8 cellular contexts compared by ENCODE assay signal in the genomic region with DNA sequence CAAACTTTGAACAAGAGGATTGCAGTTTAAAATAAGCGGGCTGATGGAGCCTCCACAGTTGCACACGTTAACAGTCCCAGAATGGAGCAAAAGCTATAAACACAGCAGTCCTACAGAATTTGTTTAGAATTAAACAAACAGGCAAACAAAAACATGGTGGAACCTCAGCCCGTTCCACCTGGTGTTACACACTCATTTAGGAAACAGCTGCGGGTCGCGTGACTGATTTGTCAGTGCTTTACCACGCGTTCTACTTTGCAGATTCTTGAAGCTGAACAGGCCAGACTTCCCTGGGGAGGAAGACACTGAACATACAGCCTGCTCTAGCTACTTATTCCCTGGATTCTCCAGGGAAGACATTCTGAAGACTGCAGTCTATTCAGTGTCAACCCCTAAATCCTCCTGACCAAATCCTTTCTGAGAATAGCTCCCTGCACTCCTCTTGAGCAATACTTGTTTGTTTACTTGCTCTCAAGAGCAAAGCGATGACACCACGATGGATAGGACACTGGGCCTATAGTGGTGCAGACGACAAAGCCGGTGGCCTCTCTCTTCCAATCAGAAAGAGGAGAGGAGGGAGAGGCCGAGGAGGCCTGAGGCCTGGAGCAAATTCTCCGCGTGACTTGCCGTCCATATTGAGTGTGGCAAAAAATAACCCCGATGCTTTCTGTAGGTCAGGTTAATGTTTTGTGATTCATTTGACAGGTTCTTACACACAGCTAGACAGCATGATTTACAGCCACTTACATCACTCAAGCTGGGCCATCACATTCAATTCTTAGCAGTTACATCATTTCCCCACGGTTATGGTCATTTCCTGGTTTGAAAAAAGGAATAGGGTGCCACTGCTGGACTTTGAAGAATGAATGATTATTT. TPM values are rescaled to one million over a fixed set of nuclear protein-coding genes. Genes with fewer than 3 reads are reported as not detected.
A peak's percentile ranks its signal among the peaks of the same experiment; 100 is the strongest.
DNase-seq lines count a peak whose midpoint lies in the region; ATAC-seq, FAIRE-seq and TF ChIP-seq lines count a peak whose summit lies in the region.

No MANE protein-coding gene starts in this region.

- H3K9me2 ChIP-seq in OCI-LY1 (ENCODE audit: low read depth, low read length) = no peaks in the 10 kb centered on the region

- 0 out of 2 replicates have a peak overlapping the region, but pooled peaks have one; percentile 72 for H2AFZ ChIP-seq in OCI-LY1 (ENCODE audit: low read length)

- H3K4me3 ChIP-seq in OCI-LY1 (ENCODE audit: low read depth, low read length, poor library complexity, severe bottlenecking) = peak overlapping the region; percentile 44

- no peak for TF ChIP-seq CTCF in D721Med (IDR thresholded peaks at IDR 0.05; ENCODE audit: insufficient read depth, missing control alignments)
- TF ChIP-seq CTCF in OCI-LY1 (IDR thresholded peaks at IDR 0.05; ENCODE audit: low read length) = no peak
- no peak for TF ChIP-seq CTCF in mesothelial cell of epicardium (IDR thresholded peaks at IDR 0.05; ENCODE audit: unreplicated experiment)

- DNase-seq in D721Med (ENCODE audit: insufficient read length, low spot score) (peak; percentile 58), HuH-7.5 (ENCODE audit: low spot score) (peak; percentile 99), epidermal melanocyte (ENCODE audit: insufficient read length, low spot score) (peak; percentile 96), mesothelial cell of epicardium (ENCODE audit: low spot score in 2 of 2, unreplicated experiment in 2 of 2) (peak; percentile 63 to 79)
- peak; percentile 85 for DNase-seq in activated CD8-positive, alpha-beta memory T cell treated with anti-CD3 and anti-CD28 coated beads, Interleukin-2, amount 50 U/mL, for 48 hours
- DNase-seq in stimulated activated CD8-positive, alpha-beta memory T cell treated with anti-CD3 and anti-CD28 coated beads, Interleukin-15, amount 100 ng/mL, for 48 hours (ENCODE audit: low read depth in 2 of 2) = peak; percentile 77 to 83

- peaks cover 41% of the 10 kb centered on the region for H3K4me1 ChIP-seq in OCI-LY1 (ENCODE audit: insufficient read depth, low read length, severe bottlenecking)

- peak overlapping the region; percentile 92 for H3K27ac Mint-ChIP-seq in mesothelial cell of epicardium

- H3K9me3 Mint-ChIP-seq in mesothelial cell of epicardium = no peaks in the 10 kb centered on the region

- H3K79me2 ChIP-seq in OCI-LY1 (ENCODE audit: insufficient read depth, low read length) = peaks cover 4% of the 10 kb centered on the region; the same call in 1 of the 2 replicates

- H3F3A ChIP-seq in OCI-LY1 (ENCODE audit: insufficient read depth, low read length) = no peaks in the 10 kb centered on the region

- peaks cover 2% of the 10 kb centered on the region for H3K27me3 Mint-ChIP-seq in mesothelial cell of epicardium (ENCODE audit: low read depth)

- H3K36me3 ChIP-seq in OCI-LY1 (ENCODE audit: insufficient read depth, low read length) = no peaks in the 10 kb centered on the region

- peak; percentile 54 for ATAC-seq in GM21529 (IDR thresholded peaks at IDR 0.05; ENCODE audit: unreplicated experiment)

- H3K4me2 ChIP-seq in OCI-LY1 (ENCODE audit: low read length) = peak overlapping the region; percentile 68

- H3K4me1 Mint-ChIP-seq in mesothelial cell of epicardium = peaks cover 24% of the 10 kb centered on the region

- no peak for FAIRE-seq in D721Med (lab: Jason Lieb, UNC)

- no peaks in the 10 kb centered on the region for H3K27me3 ChIP-seq in OCI-LY1 (ENCODE audit: insufficient read depth, low read length)

- H3K4me3 Mint-ChIP-seq in mesothelial cell of epicardium = peak overlapping the region; percentile 51

- H3K27ac ChIP-seq in OCI-LY1 (ENCODE audit: low read depth, low read length, poor library complexity, severe bottlenecking) = peak overlapping the region; percentile 97

- no peaks in the 10 kb centered on the region for H4K20me1 ChIP-seq in OCI-LY1 (ENCODE audit: insufficient read depth, low read length)

- peak overlapping the region; percentile 57 for H3K9ac ChIP-seq in OCI-LY1 (ENCODE audit: low read length)

- H3K36me3 Mint-ChIP-seq in mesothelial cell of epicardium = no peaks in the 10 kb centered on the region

- H3K9me3 ChIP-seq in OCI-LY1 (ENCODE audit: low read length) = no peaks in the 10 kb centered on the region

RNA-seq across cellular contexts. Expression of a gene that starts 4.0 kb away (rescaled TPM):
- 39.6 to 41.6 TPM (median 41.2 TPM) in 3 replicates for total RNA-seq in mesothelial cell of epicardium

RNA-seq across cellular contexts. Expression of a gene that starts 4.6 kb away (rescaled TPM):
- total RNA-seq in mesothelial cell of epicardium = 37.0 to 38.1 TPM (median 37.3 TPM) in 3 replicates

Comparison
In these comparisons a context has a peak if more than half of its experiments do, and no peak if none do; other contexts are left out.
1. Peak in every context shown above with its lines: DNase-seq, ATAC-seq, H3K4me3 ChIP-seq and H3K27ac ChIP-seq.